8 cellular contexts compared by ENCODE assay signal in genomic region chr20:34268851-34269668, GRCh38. TPM values are rescaled to one million over a fixed set of nuclear protein-coding genes. Genes with fewer than 3 reads are reported as not detected.
A peak's percentile ranks its signal among the peaks of the same experiment; 100 is the strongest.
DNase-seq lines count a peak whose midpoint lies in the region; ATAC-seq and TF ChIP-seq lines count a peak whose summit lies in the region.

No MANE protein-coding gene starts in this region.

- no peak for TF ChIP-seq CTCF in epithelial cell of esophagus (IDR thresholded peaks at IDR 0.05; ENCODE audit: insufficient read depth, low read depth, low read length, missing control alignments)

- peak overlapping the region; percentile 33 for H3K4me3 ChIP-seq in epithelial cell of esophagus (ENCODE audit: low read length)
- peak overlapping the region; percentile 41 for H3K4me3 ChIP-seq in mucosa of stomach (ENCODE audit: low read length)
- peak overlapping the region; percentile 43 for H3K4me3 ChIP-seq in urinary bladder (ENCODE audit: low read depth, low read length)

- no peaks in the 10 kb centered on the region for H3K9me3 ChIP-seq in mucosa of stomach (ENCODE audit: control insufficient read depth, low read length)

- peak overlapping the region; percentile 6 for H3K27ac ChIP-seq in urinary bladder (ENCODE audit: low read depth)

- H3K36me3 ChIP-seq in mucosa of stomach (ENCODE audit: control insufficient read depth, insufficient read depth, low read length) (no peaks in the 10 kb centered on the region), urinary bladder (ENCODE audit: insufficient read depth) (no peaks in the 10 kb centered on the region)

- H3K4me1 ChIP-seq in mucosa of stomach (ENCODE audit: control insufficient read depth, insufficient read depth, low read length) (peaks cover 4% of the 10 kb centered on the region), urinary bladder (ENCODE audit: insufficient read depth) (peaks cover 3% of the 10 kb centered on the region)

- peak overlapping the region; percentile 70 for H3K9ac ChIP-seq in mucosa of stomach (ENCODE audit: low read length)

- DNase-seq in AG08396 (ENCODE audit: low spot score) (peak; percentile 51), epithelial cell of esophagus (ENCODE audit: low read depth) (no peak), SW480 (ENCODE audit: low spot score) (no peak), GF-D8 (lab: John Stamatoyannopoulos, UW) (no peak)
- peak; percentile 10 for DNase-seq in activated CD4-positive, alpha-beta T cell treated with anti-CD3 and anti-CD28 coated beads for 1 hour

- no peak for ATAC-seq in GM18907 (IDR thresholded peaks at IDR 0.05; ENCODE audit: unreplicated experiment)

- H3K27me3 ChIP-seq in mucosa of stomach (ENCODE audit: control insufficient read depth, insufficient read depth, low read length) = no peaks in the 10 kb centered on the region

- 8% methylated on average over 59 of the region's 59 CpGs for WGBS in urinary bladder

RNA-seq across cellular contexts. Expression of gene ASIP, which starts 27.8 kb away (rescaled TPM):
- not detected for total RNA-seq in urinary bladder
- 0.80 TPM for polyA plus RNA-seq in urinary bladder

RNA-seq across cellular contexts. Expression of gene AHCY, which starts 34.1 kb away (rescaled TPM):
- 37.4 TPM for total RNA-seq in urinary bladder
- polyA plus RNA-seq in urinary bladder = 104 TPM

Comparison
In these comparisons a context has a peak if more than half of its experiments do, and no peak if none do; other contexts are left out.
1. DNase-seq: peak in AG08396 (single experiment) and activated CD4-positive, alpha-beta T cell treated with anti-CD3 and anti-CD28 coated beads for 1 hour (single experiment); none in epithelial cell of esophagus (single experiment), SW480 (single experiment) and GF-D8 (single experiment).
2. Peak in every context shown above with its lines, with median percentiles within 50 percentile points of each other: H3K4me3 ChIP-seq.